1 cellular context compared by ENCODE assay signal in the genomic region with DNA sequence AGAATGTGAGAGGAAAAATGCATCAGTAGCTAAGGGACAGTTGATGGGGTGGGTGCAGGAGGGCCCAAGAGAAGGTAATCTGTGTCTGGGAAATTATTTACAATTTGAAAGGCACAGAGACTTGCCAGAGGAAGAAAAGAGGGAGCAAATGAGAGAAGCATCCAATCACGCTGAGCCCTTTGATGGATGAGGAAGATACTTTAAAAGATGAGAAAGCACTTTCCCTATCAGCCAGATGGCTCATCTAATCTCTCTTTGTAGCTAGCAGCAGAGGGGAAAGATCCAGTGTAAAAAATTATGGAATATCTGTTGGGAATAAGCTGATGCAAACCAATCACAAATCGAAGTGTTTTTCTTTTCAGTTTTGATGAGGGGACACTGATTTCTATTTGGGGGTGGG.
TF ChIP-seq lines count a peak whose summit lies in the region.

No MANE protein-coding gene starts in this region.

TF ChIP-seq in SK-N-SH, 30 proteins besides CTCF, POLR2A, EP300 and RAD21:
- TF ChIP-seq FOSL2 (IDR thresholded peaks at IDR 0.05; ENCODE audit: borderline replicate concordance, low read depth) (no peak), GATA2 (CRISPR knock-in tag; IDR thresholded peaks at IDR 0.05) (peak; percentile 60), JUND (IDR thresholded peaks at IDR 0.05) (no peak), CHD2 (IDR thresholded peaks at IDR 0.05; ENCODE audit: low read length, partially characterized antibody) (no peak), RCOR1 (IDR thresholded peaks at IDR 0.05; ENCODE audit: low read length) (no peak), EZH2phosphoT487 (IDR thresholded peaks at IDR 0.05; ENCODE audit: borderline replicate concordance, low read depth) (no peak), FOXJ3 (CRISPR knock-in tag; IDR thresholded peaks at IDR 0.05) (no peak)
